ENCODE assay signal across 8 cellular contexts in genomic region chr19:40348125-40348913, GRCh38. TPM values are rescaled to one million over a fixed set of nuclear protein-coding genes. Genes with fewer than 3 reads are reported as not detected.
DNase-seq lines count a peak whose midpoint lies in the region; ATAC-seq and TF ChIP-seq lines count a peak whose summit lies in the region.

Gene C19orf47 (minus strand): TSS chr19:40348397. CDS start chr19:40341857, 6,540 bp downstream.
Gene PLD3 (plus strand): TSS chr19:40348695. CDS start chr19:40366484, 17,789 bp downstream.

- H3K36me3 ChIP-seq in BJ (ENCODE audit: control insufficient read depth, insufficient read depth, low read length), result no peaks in the 10 kb centered on the region

- H3K9me3 Mint-ChIP-seq in activated CD4-positive, alpha-beta T cell treated with anti-CD3 and anti-CD28 coated beads, Interleukin-2, amount 10 ng/mL, durations not matched to agents 24 days and 14 days, result no peaks in the 10 kb centered on the region

- H3K27ac ChIP-seq in coronary artery, result peak within 1 kb of the TSS; percentile 86 to 90

- no peak for TF ChIP-seq CTCF in BJ (IDR thresholded peaks at IDR 0.05; ENCODE audit: insufficient read depth, low read depth, low read length)
- TF ChIP-seq CTCF in coronary artery (IDR thresholded peaks at IDR 0.05), result no peak

- no peaks in the 10 kb centered on the region for H3K27me3 ChIP-seq in BJ (ENCODE audit: control insufficient read depth, insufficient read depth, low read length)

- peak; percentile 98 for ATAC-seq in GM19324 (IDR thresholded peaks at IDR 0.05; ENCODE audit: low FRiP score, unreplicated experiment)
- ATAC-seq in HG03469 (IDR thresholded peaks at IDR 0.05; ENCODE audit: unreplicated experiment), result peak; percentile 71
- ATAC-seq in left colon, result peak; percentile 97

- peak within 1 kb of the TSS; percentile 88 for H3K4me3 Mint-ChIP-seq in activated CD4-positive, alpha-beta T cell treated with anti-CD3 and anti-CD28 coated beads, Interleukin-2, amount 10 ng/mL, durations not matched to agents 24 days and 14 days

- POLR2A ChIA-PET in BJ (lab: Charles Lee), result interaction anchor here (0.7 to 1.2 kb wide), 2 partner anchors 78 to 256 kb away, joined by 3 to 4 read pairs; partner anchors contain the start of gene SERTAD1

- peak; percentile 94 for DNase-seq in BJ (ENCODE audit: low read depth)
- DNase-seq in NCI-H526 treated with DMSO at 0.1 percent for 48 hours (lab: John Stamatoyannopoulos, UW), result peak; percentile 98
- peak; percentile 100 for DNase-seq in activated CD4-positive, alpha-beta T cell treated with anti-CD3 and anti-CD28 coated beads, Interleukin-2, amount 10 ng/mL, durations not matched to agents 24 days and 14 days
- DNase-seq in coronary artery (ENCODE audit: low spot score), result peak; percentile 99
- DNase-seq in left colon, result peak; percentile 99 to 100
- DNase-seq in stimulated activated CD4-positive, alpha-beta T cell treated with anti-CD3 and anti-CD28 coated beads, Interleukin-1b, Interleukin-23, amount 100 ng/mL, for 48 hours, result peak; percentile 100

- CTCF ChIA-PET in BJ (lab: Yijun Ruan, JAX), result interaction anchor here (0.8 to 1.3 kb wide), 5 partner anchors 13 to 287 kb away, joined by 3 to 8 read pairs (median 4); no protein-coding TSS in a partner anchor

- peaks cover 3% of the 10 kb centered on the region for H3K36me3 Mint-ChIP-seq in activated CD4-positive, alpha-beta T cell treated with anti-CD3 and anti-CD28 coated beads, Interleukin-2, amount 10 ng/mL, durations not matched to agents 24 days and 14 days (ENCODE audit: low read depth)

- H3K4me1 Mint-ChIP-seq in activated CD4-positive, alpha-beta T cell treated with anti-CD3 and anti-CD28 coated beads, Interleukin-2, amount 10 ng/mL, durations not matched to agents 24 days and 14 days, result peaks cover 23% of the 10 kb centered on the region

- H3K27ac Mint-ChIP-seq in activated CD4-positive, alpha-beta T cell treated with anti-CD3 and anti-CD28 coated beads, Interleukin-2, amount 10 ng/mL, durations not matched to agents 24 days and 14 days, result peak within 1 kb of the TSS; percentile 87

- peak within 1 kb of the TSS; percentile 76 for H3K4me3 ChIP-seq in BJ (ENCODE audit: low read depth, low read length)
- H3K4me3 ChIP-seq in coronary artery, result peak within 1 kb of the TSS; percentile 87

- peaks cover 2% of the 10 kb centered on the region for H3K27me3 Mint-ChIP-seq in activated CD4-positive, alpha-beta T cell treated with anti-CD3 and anti-CD28 coated beads, Interleukin-2, amount 10 ng/mL, durations not matched to agents 24 days and 14 days

- intact Hi-C loops in activated CD4-positive, alpha-beta T cell treated with anti-CD3 and anti-CD28 coated beads, Interleukin-2, amount 10 ng/mL, durations not matched to agents 24 days and 14 days (cut with micrococcal nuclease), result loop anchor here (1.0 to 2.0 kb wide), 2 partner anchors 63 to 94 kb away; partner anchors contain the start of gene AKT2
- intact Hi-C loops in left colon (cut with DNase I, micrococcal nuclease), result no loop called here

RNA-seq across cellular contexts. Expression of gene C19orf47, which starts in this region (rescaled TPM):
- polyA plus RNA-seq in BJ (2011; rRNA removed), result 14.7 and 25.2 TPM in 2 replicates
- 23.3 and 34.2 TPM in 2 replicates for polyA minus RNA-seq in BJ (2011; rRNA and poly(A)+ RNA removed)
- 24.4 and 28.9 TPM in 2 replicates for total RNA-seq in activated CD4-positive, alpha-beta T cell treated with anti-CD3 and anti-CD28 coated beads, Interleukin-2, amount 10 ng/mL, durations not matched to agents 24 days and 14 days
- total RNA-seq in left colon, result 10 to 100 TPM; 11.2 to 14.7 TPM

RNA-seq across cellular contexts. Expression of gene PLD3, which starts in this region (rescaled TPM):
- 320 and 571 TPM in 2 replicates for polyA plus RNA-seq in BJ (2011; rRNA removed)
- 107 and 122 TPM in 2 replicates for polyA minus RNA-seq in BJ (2011; rRNA and poly(A)+ RNA removed)
- total RNA-seq in activated CD4-positive, alpha-beta T cell treated with anti-CD3 and anti-CD28 coated beads, Interleukin-2, amount 10 ng/mL, durations not matched to agents 24 days and 14 days, result 49.4 and 52.2 TPM in 2 replicates
- 100 to 1,000 TPM; 109 to 170 TPM for total RNA-seq in left colon

Comparison
In these comparisons a context has a peak if more than half of its experiments do, and no peak if none do; other contexts are left out.
1. Peak in every context shown above with its lines: DNase-seq, ATAC-seq, H3K4me3 ChIP-seq and H3K27ac ChIP-seq.